In the genomic region with DNA sequence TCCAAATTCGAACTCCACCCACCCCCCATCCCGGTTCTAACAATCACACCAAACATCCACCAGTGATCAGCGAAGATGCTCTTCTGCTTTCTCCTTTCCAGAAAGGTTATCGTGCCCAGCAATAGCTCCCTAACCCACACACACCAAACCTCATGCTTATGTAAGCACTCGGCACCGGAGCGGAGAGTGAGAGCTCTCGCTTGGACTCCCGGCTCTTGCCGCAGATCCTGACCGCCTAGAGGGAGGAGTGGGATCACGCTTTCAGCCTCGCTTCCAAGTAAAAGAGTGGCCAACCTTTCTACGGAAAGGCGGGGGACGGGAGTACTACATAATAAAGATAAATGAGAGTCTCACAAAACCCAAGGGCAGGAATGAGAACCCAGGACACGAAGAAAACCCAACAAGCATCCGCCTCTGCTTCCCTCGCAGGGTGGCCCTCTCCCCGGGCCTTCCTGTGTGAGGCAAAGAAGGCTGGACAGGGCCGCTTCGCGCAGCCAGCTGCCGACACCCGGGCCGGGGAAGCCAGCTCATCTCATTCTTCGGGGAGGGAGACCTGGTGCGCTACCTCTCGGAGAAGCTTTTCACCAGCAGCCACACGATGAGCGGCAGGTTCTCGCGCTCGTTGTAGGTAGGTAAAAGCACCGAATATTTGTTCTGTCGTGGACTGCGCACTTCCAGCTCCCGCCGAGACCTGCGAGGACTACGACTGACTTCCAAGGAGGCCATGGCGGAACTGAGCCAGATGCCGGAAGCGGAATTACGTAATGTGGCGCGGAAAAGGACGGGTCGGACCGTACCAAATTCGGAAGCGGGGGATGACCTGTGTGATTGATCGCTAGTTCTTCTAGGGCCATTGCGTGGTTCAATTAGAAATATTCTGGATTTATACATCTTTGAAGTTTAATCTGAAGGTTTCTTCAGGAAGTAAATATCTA, we compare ENCODE assay signal across 1 cellular context.
TF ChIP-seq lines count a peak whose summit lies in the region.

A gene (minus strand): TSS at position 735 of the 935 bp plus-strand sequence. CDS start 9 bp downstream, at position 726.

TF ChIP-seq in GM12878, 131 proteins besides CTCF, POLR2A, EP300 and RAD21 (continued from another document and continues in another):
- TF ChIP-seq, protein P1, sequence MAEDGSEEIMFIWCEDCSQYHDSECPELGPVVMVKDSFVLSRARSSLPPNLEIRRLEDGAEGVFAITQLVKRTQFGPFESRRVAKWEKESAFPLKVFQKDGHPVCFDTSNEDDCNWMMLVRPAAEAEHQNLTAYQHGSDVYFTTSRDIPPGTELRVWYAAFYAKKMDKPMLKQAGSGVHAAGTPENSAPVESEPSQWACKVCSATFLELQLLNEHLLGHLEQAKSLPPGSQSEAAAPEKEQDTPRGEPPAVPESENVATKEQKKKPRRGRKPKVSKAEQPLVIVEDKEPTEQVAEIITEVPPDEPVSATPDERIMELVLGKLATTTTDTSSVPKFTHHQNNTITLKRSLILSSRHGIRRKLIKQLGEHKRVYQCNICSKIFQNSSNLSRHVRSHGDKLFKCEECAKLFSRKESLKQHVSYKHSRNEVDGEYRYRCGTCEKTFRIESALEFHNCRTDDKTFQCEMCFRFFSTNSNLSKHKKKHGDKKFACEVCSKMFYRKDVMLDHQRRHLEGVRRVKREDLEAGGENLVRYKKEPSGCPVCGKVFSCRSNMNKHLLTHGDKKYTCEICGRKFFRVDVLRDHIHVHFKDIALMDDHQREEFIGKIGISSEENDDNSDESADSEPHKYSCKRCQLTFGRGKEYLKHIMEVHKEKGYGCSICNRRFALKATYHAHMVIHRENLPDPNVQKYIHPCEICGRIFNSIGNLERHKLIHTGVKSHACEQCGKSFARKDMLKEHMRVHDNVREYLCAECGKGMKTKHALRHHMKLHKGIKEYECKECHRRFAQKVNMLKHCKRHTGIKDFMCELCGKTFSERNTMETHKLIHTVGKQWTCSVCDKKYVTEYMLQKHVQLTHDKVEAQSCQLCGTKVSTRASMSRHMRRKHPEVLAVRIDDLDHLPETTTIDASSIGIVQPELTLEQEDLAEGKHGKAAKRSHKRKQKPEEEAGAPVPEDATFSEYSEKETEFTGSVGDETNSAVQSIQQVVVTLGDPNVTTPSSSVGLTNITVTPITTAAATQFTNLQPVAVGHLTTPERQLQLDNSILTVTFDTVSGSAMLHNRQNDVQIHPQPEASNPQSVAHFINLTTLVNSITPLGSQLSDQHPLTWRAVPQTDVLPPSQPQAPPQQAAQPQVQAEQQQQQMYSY (CRISPR knock-in tag; IDR thresholded peaks at IDR 0.05): peak; percentile 54; the same call in 1 of the 2 replicates
- 0 out of 2 replicates have a peak, but pooled peaks have one; percentile 66 for TF ChIP-seq FOXM1 (IDR thresholded peaks at IDR 0.05; ENCODE audit: low read depth, low read length)
- peak; percentile 100 for TF ChIP-seq TAF1 (IDR thresholded peaks at IDR 0.05; ENCODE audit: borderline replicate concordance, low read depth, low read length)
- TF ChIP-seq EZH2 (IDR thresholded peaks at IDR 0.05; ENCODE audit: borderline replicate concordance, control insufficient read depth, low read depth, low read length): no peak
- peak; percentile 43; the same call in 1 of the 2 replicates for TF ChIP-seq RUNX3 (IDR thresholded peaks at IDR 0.05; ENCODE audit: low read length)
- TF ChIP-seq SRF (IDR thresholded peaks at IDR 0.05; ENCODE audit: low read depth in 2 of 2, low read length in 2 of 2): no peak
- TF ChIP-seq SIX5 (IDR thresholded peaks at IDR 0.05; ENCODE audit: low read depth, low read length, severe bottlenecking): peak; percentile 62
- TF ChIP-seq STAT1 (conservative IDR thresholded peaks at IDR 0.05): no peak
- TF ChIP-seq, protein P2, sequence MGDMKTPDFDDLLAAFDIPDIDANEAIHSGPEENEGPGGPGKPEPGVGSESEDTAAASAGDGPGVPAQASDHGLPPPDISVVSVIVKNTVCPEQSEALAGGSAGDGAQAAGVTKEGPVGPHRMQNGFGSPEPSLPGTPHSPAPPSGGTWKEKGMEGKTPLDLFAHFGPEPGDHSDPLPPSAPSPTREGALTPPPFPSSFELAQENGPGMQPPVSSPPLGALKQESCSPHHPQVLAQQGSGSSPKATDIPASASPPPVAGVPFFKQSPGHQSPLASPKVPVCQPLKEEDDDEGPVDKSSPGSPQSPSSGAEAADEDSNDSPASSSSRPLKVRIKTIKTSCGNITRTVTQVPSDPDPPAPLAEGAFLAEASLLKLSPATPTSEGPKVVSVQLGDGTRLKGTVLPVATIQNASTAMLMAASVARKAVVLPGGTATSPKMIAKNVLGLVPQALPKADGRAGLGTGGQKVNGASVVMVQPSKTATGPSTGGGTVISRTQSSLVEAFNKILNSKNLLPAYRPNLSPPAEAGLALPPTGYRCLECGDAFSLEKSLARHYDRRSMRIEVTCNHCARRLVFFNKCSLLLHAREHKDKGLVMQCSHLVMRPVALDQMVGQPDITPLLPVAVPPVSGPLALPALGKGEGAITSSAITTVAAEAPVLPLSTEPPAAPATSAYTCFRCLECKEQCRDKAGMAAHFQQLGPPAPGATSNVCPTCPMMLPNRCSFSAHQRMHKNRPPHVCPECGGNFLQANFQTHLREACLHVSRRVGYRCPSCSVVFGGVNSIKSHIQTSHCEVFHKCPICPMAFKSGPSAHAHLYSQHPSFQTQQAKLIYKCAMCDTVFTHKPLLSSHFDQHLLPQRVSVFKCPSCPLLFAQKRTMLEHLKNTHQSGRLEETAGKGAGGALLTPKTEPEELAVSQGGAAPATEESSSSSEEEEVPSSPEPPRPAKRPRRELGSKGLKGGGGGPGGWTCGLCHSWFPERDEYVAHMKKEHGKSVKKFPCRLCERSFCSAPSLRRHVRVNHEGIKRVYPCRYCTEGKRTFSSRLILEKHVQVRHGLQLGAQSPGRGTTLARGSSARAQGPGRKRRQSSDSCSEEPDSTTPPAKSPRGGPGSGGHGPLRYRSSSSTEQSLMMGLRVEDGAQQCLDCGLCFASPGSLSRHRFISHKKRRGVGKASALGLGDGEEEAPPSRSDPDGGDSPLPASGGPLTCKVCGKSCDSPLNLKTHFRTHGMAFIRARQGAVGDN (IDR thresholded peaks at IDR 0.05): peak; percentile 25; the same call in 1 of the 2 replicates
- TF ChIP-seq, protein P3, sequence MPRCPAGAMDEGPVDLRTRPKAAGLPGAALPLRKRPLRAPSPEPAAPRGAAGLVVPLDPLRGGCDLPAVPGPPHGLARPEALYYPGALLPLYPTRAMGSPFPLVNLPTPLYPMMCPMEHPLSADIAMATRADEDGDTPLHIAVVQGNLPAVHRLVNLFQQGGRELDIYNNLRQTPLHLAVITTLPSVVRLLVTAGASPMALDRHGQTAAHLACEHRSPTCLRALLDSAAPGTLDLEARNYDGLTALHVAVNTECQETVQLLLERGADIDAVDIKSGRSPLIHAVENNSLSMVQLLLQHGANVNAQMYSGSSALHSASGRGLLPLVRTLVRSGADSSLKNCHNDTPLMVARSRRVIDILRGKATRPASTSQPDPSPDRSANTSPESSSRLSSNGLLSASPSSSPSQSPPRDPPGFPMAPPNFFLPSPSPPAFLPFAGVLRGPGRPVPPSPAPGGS (IDR thresholded peaks at IDR 0.05; ENCODE audit: borderline replicate concordance, insufficient read depth, low read depth, low read length, poor library complexity, severe bottlenecking): no peak
- TF ChIP-seq, protein P4, sequence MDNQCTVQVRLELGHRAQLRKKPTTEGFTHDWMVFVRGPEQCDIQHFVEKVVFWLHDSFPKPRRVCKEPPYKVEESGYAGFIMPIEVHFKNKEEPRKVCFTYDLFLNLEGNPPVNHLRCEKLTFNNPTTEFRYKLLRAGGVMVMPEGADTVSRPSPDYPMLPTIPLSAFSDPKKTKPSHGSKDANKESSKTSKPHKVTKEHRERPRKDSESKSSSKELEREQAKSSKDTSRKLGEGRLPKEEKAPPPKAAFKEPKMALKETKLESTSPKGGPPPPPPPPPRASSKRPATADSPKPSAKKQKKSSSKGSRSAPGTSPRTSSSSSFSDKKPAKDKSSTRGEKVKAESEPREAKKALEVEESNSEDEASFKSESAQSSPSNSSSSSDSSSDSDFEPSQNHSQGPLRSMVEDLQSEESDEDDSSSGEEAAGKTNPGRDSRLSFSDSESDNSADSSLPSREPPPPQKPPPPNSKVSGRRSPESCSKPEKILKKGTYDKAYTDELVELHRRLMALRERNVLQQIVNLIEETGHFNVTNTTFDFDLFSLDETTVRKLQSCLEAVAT (IDR thresholded peaks at IDR 0.05): peak; percentile 76
- TF ChIP-seq EGR1 (IDR thresholded peaks at IDR 0.05; ENCODE audit: borderline replicate concordance in 1 of 2, low read depth in 2 of 2, low read length in 2 of 2): peak in 1 of 2 experiments; percentile 40; a peak in 1 of 3 replicates
- TF ChIP-seq, protein P5, sequence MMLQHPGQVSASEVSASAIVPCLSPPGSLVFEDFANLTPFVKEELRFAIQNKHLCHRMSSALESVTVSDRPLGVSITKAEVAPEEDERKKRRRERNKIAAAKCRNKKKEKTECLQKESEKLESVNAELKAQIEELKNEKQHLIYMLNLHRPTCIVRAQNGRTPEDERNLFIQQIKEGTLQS (IDR thresholded peaks at IDR 0.05; ENCODE audit: borderline replicate concordance, extremely low read depth, low read depth, low read length): no peak
- TF ChIP-seq RCOR1 (conservative IDR thresholded peaks at IDR 0.05; ENCODE audit: low read depth, low read length): no peak
- no peak for TF ChIP-seq SUZ12 (IDR thresholded peaks at IDR 0.05; ENCODE audit: unreplicated experiment)
- TF ChIP-seq, protein P6, sequence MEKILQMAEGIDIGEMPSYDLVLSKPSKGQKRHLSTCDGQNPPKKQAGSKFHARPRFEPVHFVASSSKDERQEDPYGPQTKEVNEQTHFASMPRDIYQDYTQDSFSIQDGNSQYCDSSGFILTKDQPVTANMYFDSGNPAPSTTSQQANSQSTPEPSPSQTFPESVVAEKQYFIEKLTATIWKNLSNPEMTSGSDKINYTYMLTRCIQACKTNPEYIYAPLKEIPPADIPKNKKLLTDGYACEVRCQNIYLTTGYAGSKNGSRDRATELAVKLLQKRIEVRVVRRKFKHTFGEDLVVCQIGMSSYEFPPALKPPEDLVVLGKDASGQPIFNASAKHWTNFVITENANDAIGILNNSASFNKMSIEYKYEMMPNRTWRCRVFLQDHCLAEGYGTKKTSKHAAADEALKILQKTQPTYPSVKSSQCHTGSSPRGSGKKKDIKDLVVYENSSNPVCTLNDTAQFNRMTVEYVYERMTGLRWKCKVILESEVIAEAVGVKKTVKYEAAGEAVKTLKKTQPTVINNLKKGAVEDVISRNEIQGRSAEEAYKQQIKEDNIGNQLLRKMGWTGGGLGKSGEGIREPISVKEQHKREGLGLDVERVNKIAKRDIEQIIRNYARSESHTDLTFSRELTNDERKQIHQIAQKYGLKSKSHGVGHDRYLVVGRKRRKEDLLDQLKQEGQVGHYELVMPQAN (conservative IDR thresholded peaks at IDR 0.05): peak; percentile 84
- no peak for TF ChIP-seq RBBP5 (conservative IDR thresholded peaks at IDR 0.05)
- TF ChIP-seq, protein P7, sequence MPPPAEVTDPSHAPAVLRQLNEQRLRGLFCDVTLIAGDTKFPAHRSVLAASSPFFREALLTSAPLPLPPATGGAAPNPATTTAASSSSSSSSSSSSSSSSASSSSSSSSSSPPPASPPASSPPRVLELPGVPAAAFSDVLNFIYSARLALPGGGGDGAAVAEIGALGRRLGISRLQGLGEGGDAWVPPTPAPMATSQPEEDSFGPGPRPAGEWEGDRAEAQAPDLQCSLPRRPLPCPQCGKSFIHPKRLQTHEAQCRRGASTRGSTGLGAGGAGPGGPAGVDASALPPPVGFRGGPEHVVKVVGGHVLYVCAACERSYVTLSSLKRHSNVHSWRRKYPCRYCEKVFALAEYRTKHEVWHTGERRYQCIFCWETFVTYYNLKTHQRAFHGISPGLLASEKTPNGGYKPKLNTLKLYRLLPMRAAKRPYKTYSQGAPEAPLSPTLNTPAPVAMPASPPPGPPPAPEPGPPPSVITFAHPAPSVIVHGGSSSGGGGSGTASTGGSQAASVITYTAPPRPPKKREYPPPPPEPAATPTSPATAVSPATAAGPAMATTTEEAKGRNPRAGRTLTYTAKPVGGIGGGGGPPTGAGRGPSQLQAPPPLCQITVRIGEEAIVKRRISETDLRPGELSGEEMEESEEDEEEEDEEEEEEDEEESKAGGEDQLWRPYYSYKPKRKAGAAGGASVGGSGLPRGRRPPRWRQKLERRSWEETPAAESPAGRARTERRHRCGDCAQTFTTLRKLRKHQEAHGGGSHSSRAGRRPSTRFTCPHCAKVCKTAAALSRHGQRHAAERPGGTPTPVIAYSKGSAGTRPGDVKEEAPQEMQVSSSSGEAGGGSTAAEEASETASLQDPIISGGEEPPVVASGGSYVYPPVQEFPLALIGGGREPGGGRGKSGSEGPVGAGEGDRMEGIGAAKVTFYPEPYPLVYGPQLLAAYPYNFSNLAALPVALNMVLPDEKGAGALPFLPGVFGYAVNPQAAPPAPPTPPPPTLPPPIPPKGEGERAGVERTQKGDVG (CRISPR knock-in tag; IDR thresholded peaks at IDR 0.05): no peak
- TF ChIP-seq, protein P8, sequence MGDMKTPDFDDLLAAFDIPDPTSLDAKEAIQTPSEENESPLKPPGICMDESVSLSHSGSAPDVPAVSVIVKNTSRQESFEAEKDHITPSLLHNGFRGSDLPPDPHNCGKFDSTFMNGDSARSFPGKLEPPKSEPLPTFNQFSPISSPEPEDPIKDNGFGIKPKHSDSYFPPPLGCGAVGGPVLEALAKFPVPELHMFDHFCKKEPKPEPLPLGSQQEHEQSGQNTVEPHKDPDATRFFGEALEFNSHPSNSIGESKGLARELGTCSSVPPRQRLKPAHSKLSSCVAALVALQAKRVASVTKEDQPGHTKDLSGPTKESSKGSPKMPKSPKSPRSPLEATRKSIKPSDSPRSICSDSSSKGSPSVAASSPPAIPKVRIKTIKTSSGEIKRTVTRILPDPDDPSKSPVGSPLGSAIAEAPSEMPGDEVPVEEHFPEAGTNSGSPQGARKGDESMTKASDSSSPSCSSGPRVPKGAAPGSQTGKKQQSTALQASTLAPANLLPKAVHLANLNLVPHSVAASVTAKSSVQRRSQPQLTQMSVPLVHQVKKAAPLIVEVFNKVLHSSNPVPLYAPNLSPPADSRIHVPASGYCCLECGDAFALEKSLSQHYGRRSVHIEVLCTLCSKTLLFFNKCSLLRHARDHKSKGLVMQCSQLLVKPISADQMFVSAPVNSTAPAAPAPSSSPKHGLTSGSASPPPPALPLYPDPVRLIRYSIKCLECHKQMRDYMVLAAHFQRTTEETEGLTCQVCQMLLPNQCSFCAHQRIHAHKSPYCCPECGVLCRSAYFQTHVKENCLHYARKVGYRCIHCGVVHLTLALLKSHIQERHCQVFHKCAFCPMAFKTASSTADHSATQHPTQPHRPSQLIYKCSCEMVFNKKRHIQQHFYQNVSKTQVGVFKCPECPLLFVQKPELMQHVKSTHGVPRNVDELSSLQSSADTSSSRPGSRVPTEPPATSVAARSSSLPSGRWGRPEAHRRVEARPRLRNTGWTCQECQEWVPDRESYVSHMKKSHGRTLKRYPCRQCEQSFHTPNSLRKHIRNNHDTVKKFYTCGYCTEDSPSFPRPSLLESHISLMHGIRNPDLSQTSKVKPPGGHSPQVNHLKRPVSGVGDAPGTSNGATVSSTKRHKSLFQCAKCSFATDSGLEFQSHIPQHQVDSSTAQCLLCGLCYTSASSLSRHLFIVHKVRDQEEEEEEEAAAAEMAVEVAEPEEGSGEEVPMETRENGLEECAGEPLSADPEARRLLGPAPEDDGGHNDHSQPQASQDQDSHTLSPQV (IDR thresholded peaks at IDR 0.05): no peak
- TF ChIP-seq, protein P9, sequence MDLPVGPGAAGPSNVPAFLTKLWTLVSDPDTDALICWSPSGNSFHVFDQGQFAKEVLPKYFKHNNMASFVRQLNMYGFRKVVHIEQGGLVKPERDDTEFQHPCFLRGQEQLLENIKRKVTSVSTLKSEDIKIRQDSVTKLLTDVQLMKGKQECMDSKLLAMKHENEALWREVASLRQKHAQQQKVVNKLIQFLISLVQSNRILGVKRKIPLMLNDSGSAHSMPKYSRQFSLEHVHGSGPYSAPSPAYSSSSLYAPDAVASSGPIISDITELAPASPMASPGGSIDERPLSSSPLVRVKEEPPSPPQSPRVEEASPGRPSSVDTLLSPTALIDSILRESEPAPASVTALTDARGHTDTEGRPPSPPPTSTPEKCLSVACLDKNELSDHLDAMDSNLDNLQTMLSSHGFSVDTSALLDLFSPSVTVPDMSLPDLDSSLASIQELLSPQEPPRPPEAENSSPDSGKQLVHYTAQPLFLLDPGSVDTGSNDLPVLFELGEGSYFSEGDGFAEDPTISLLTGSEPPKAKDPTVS (IDR thresholded peaks at IDR 0.05; ENCODE audit: low read depth, low read length): 0 out of 2 replicates have a peak, but pooled peaks have one; percentile 53
- TF ChIP-seq NFXL1 (IDR thresholded peaks at IDR 0.05; ENCODE audit: borderline replicate concordance): no peak
